20 cellular contexts compared by ENCODE assay signal in the genomic region with DNA sequence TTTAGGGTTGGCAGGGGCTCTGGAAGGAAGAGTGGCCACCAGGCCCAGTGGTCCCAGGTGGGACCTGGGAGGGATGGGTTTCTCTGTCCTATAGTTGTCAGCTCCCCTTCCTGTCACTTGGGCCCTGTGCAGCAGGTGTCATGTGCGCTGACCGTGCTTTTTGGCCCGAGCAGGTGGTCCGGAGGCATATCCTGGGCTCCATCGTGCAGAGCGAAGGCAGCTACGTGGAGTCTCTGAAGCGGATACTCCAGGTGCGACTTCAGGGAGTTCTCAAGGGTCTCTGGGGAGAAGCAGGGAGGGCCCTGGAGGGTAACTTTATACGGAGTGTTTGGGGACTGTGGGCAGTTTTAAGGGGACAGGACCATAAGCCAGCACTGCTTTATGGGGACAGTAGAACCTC.
DNase-seq lines count a peak whose midpoint lies in the region; ATAC-seq, FAIRE-seq and TF ChIP-seq lines count a peak whose summit lies in the region.
"Had no signal": no experiment of that assay in that cellular context is flagged by ENCODE, and none has a peak within 500 bp of the region (broad histone marks: within the 10 kb centered on the region; RNA-seq: fewer than 3 reads in every experiment).

No MANE protein-coding gene starts in this region.

- H3K9ac ChIP-seq in HepG2 (ENCODE audit: insufficient read depth, low read depth, low read length), result no peak overlapping the region

- no peak for TF ChIP-seq POLR2A in HepG2 (IDR thresholded peaks at IDR 0.05; ENCODE audit: insufficient read depth in 1 of 2, low read depth in 2 of 2, low read length in 2 of 2)
- TF ChIP-seq POLR2A in right lobe of liver (IDR thresholded peaks at IDR 0.05), result no peak

- H4K20me1 ChIP-seq in HepG2 (ENCODE audit: insufficient read depth, low read length), result peaks cover 3% of the 10 kb centered on the region; the same call in 1 of the 2 replicates

- no peaks in the 10 kb centered on the region for H3K27me3 Mint-ChIP-seq in chondrocyte (ENCODE audit: low read depth)
- peaks cover 0 to 23% (median 9%) of the 10 kb centered on the region in 5 donors for H3K27me3 Mint-ChIP-seq in naive thymus-derived CD4-positive, alpha-beta T cell

- H3K27ac ChIP-seq in HepG2 (ENCODE audit: extremely low read length, insufficient read depth, low read length), result no peak overlapping the region
- H3K27ac ChIP-seq in right lobe of liver, result no peak overlapping the region
- peak overlapping the region; percentile 4 for H3K27ac ChIP-seq in psoas muscle
- no peak overlapping the region for H3K27ac ChIP-seq in naive thymus-derived CD4-positive, alpha-beta T cell (ENCODE audit: low read depth, low read length)
- H3K27ac ChIP-seq: C4-2B had no signal

- no peak for TF ChIP-seq EP300 in HepG2 (IDR thresholded peaks at IDR 0.05; ENCODE audit: low read depth in 2 of 2, low read length in 2 of 2)
- TF ChIP-seq EP300 in HepG2 (CRISPR knock-in tag; IDR thresholded peaks at IDR 0.05; ENCODE audit: borderline replicate concordance), result no peak

- H3K36me3 Mint-ChIP-seq in chondrocyte (ENCODE audit: low read depth), result peaks cover 23% of the 10 kb centered on the region
- H3K36me3 Mint-ChIP-seq in naive thymus-derived CD4-positive, alpha-beta T cell, result no peaks in the 10 kb centered on the region
- H3K36me3 Mint-ChIP-seq: CD8-positive, alpha-beta T cell had no signal

- H3K4me3 ChIP-seq in HepG2 (replicated peaks in 1 of 3; ENCODE audit: insufficient read depth in 1 of 3, low read depth in 2 of 3, low read length in 3 of 3), result no peak overlapping the region
- H3K4me3 ChIP-seq in right lobe of liver, result no peak overlapping the region
- H3K4me3 ChIP-seq in psoas muscle, result no peak overlapping the region
- no peak overlapping the region for H3K4me3 ChIP-seq in naive thymus-derived CD4-positive, alpha-beta T cell (ENCODE audit: low read length)
- H3K4me3 ChIP-seq: GM23338 had no signal

- no peak for TF ChIP-seq CTCF in HepG2 (CRISPR knock-in tag; IDR thresholded peaks at IDR 0.05)
- TF ChIP-seq CTCF in right lobe of liver (IDR thresholded peaks at IDR 0.05), result no peak
- TF ChIP-seq CTCF in chondrocyte (IDR thresholded peaks at IDR 0.05), result no peak
- TF ChIP-seq CTCF in psoas muscle (IDR thresholded peaks at IDR 0.05), result no peak

- no peak overlapping the region for H2AFZ ChIP-seq in HepG2 (ENCODE audit: low read length)
- H2AFZ ChIP-seq: GM23338 had no signal

- in situ Hi-C loops in HepG2 (cut with HindIII; ENCODE audit: extremely low pct_ligation_motif_present, low pct_unique_long_range_greater_than_20kb), result no loop called here

- POLR2A ChIA-PET in HepG2 (lab: Yijun Ruan, JAX), result no interaction called here
- POLR2A ChIA-PET in naive thymus-derived CD4-positive, alpha-beta T cell (lab: Charles Lee), result no interaction called here

- CTCF ChIA-PET in HepG2 (lab: Yijun Ruan, JAX; ENCODE audit: low intra/inter-chr PET ratio, low total read pairs), result no interaction called here
- CTCF ChIA-PET in naive thymus-derived CD4-positive, alpha-beta T cell (lab: Charles Lee), result no interaction called here

- no peak overlapping the region for H3K4me3 Mint-ChIP-seq in chondrocyte (ENCODE audit: unreplicated experiment)
- no peak overlapping the region for H3K4me3 Mint-ChIP-seq in naive thymus-derived CD4-positive, alpha-beta T cell
- H3K4me3 Mint-ChIP-seq: CD8-positive, alpha-beta T cell; GM23338 had no signal

- H3K9me3 Mint-ChIP-seq in chondrocyte (ENCODE audit: low read depth), result no peaks in the 10 kb centered on the region
- H3K9me3 Mint-ChIP-seq in naive thymus-derived CD4-positive, alpha-beta T cell, result no peaks in the 10 kb centered on the region
- H3K9me3 Mint-ChIP-seq: CD8-positive, alpha-beta T cell; GM23338 had no signal

- H3K4me1 ChIP-seq in HepG2 (ENCODE audit: insufficient read depth, low read length) (no peaks in the 10 kb centered on the region), right lobe of liver (no peaks in the 10 kb centered on the region), psoas muscle (peaks cover 44% of the 10 kb centered on the region)
- H3K4me1 ChIP-seq in naive thymus-derived CD4-positive, alpha-beta T cell (ENCODE audit: control insufficient read depth in 2 of 2, insufficient read depth in 2 of 2, low read length in 2 of 2), result no peaks in the 10 kb centered on the region

- H3K4me2 ChIP-seq in HepG2 (ENCODE audit: low read depth, low read length), result no peak overlapping the region
- H3K4me2 ChIP-seq: GM23338 had no signal

- H3K4me1 Mint-ChIP-seq in chondrocyte (ENCODE audit: low read depth), result peaks cover 68% of the 10 kb centered on the region
- H3K4me1 Mint-ChIP-seq in naive thymus-derived CD4-positive, alpha-beta T cell, result peaks cover 0 to 7% (median 0%) of the 10 kb centered on the region in 7 donors

- ATAC-seq in HepG2 (no peak), right lobe of liver (no peak), psoas muscle (no peak), HG03460 (IDR thresholded peaks at IDR 0.05; ENCODE audit: unreplicated experiment) (no peak)
- no peak for ATAC-seq in naive thymus-derived CD4-positive, alpha-beta T cell
- ATAC-seq: CD8-positive, alpha-beta T cell; GM23338 had no signal

- FAIRE-seq in HepG2 (lab: Jason Lieb, UNC), result no peak
- FAIRE-seq: D721Med, G401.6, GM12891 had no signal

- H3K36me3 ChIP-seq in HepG2 (replicated peaks in 1 of 2; ENCODE audit: control insufficient read depth in 1 of 2, insufficient read depth in 2 of 2, low read length in 2 of 2) (peaks cover 61 to 98% of the 10 kb centered on the region in 2 experiments), right lobe of liver (peaks cover 12 to 94% (median 48%) of the 10 kb centered on the region in 4 donors), psoas muscle (ENCODE audit: insufficient read depth in 1 of 2, low read depth in 1 of 2) (peaks cover 0 to 51% of the 10 kb centered on the region in 2 donors)
- no peaks in the 10 kb centered on the region for H3K36me3 ChIP-seq in naive thymus-derived CD4-positive, alpha-beta T cell (ENCODE audit: control insufficient read depth in 2 of 3, insufficient read depth in 3 of 3, low read length in 3 of 3)

- DNase-seq in HepG2 (ENCODE audit: low spot score), result no peak
- DNase-seq in right lobe of liver, result no peak
- peak; percentile 67 for DNase-seq in chondrocyte (ENCODE audit: low spot score)
- DNase-seq in psoas muscle, result no peak
- no peak for DNase-seq in activated CD4-positive, alpha-beta T cell treated with anti-CD3 and anti-CD28 coated beads for 4 hours
- no peak for DNase-seq in NCI-H1694 (lab: John Stamatoyannopoulos, UW)
- no peak for DNase-seq in naive thymus-derived CD4-positive, alpha-beta T cell
- DNase-seq: ACHN; CD8-positive, alpha-beta T cell; COR-L47; DMS153; DMS79 treated with DMSO at 0.1 percent for 48 hours; EL; H7 had no signal

- H3K27me3 ChIP-seq in HepG2 (ENCODE audit: control insufficient read depth in 1 of 2, insufficient read depth in 2 of 2, low read length in 2 of 2) (no peaks in the 10 kb centered on the region), right lobe of liver (no peaks in the 10 kb centered on the region), psoas muscle (ENCODE audit: insufficient read depth in 3 of 3, low read length in 2 of 3) (no peaks in the 10 kb centered on the region)
- no peaks in the 10 kb centered on the region for H3K27me3 ChIP-seq in naive thymus-derived CD4-positive, alpha-beta T cell (ENCODE audit: control insufficient read depth in 2 of 2, insufficient read depth in 2 of 2, low read length in 2 of 2)

- intact Hi-C loops in HepG2 (cut with micrococcal nuclease; ENCODE audit: unreplicated experiment) (no loop called here), right lobe of liver (cut with DNase I) (no loop called here), psoas muscle (cut with DNase I) (no loop called here)
- intact Hi-C loops in naive thymus-derived CD4-positive, alpha-beta T cell (cut with micrococcal nuclease), result no loop called here

- TF ChIP-seq RAD21 in HepG2 (CRISPR knock-in tag; IDR thresholded peaks at IDR 0.05), result no peak

- H3K79me2 ChIP-seq in HepG2 (ENCODE audit: insufficient read depth, low read length), result no peaks in the 10 kb centered on the region

- H3K9me3 ChIP-seq in HepG2 (ENCODE audit: low read length), result no peaks in the 10 kb centered on the region
- H3K9me3 ChIP-seq in right lobe of liver, result no peaks in the 10 kb centered on the region
- no peaks in the 10 kb centered on the region for H3K9me3 ChIP-seq in psoas muscle
- no peaks in the 10 kb centered on the region for H3K9me3 ChIP-seq in naive thymus-derived CD4-positive, alpha-beta T cell (ENCODE audit: control insufficient read depth in 2 of 3, low read length in 3 of 3)

- 96% methylated on average over 10 of the region's 10 CpGs for WGBS in HepG2 (ENCODE audit: low lambda C conversion rate)
- 96% methylated on average over 8 of the region's 10 CpGs for WGBS in right lobe of liver (ENCODE audit: insufficient coverage, low coverage, low lambda C conversion rate, missing lambda C conversion rate)
- 69 to 86% (median 80%) methylated on average over 10 of the region's 10 CpGs for WGBS in psoas muscle, 3 donors

- BruUV-seq in HepG2 (replicated peaks; lab: Mats Ljungman, UMichigan), result no TSS peak

- H3K27ac Mint-ChIP-seq in chondrocyte (ENCODE audit: unreplicated experiment), result no peak overlapping the region
- no peak overlapping the region for H3K27ac Mint-ChIP-seq in naive thymus-derived CD4-positive, alpha-beta T cell
- H3K27ac Mint-ChIP-seq: CD8-positive, alpha-beta T cell; GM23338 had no signal

TF ChIP-seq in HepG2, 621 proteins besides CTCF, POLR2A, EP300 and RAD21 (continues in another document):
- TF ChIP-seq AHR (CRISPR knock-in tag; IDR thresholded peaks at IDR 0.05), result no peak
